Comparison of ENCODE assay signal across 1 cellular context in genomic region chr19:17215125-17215971, GRCh38.
TF ChIP-seq lines count a peak whose summit lies in the region.

Gene USE1 (plus strand): TSS chr19:17215357. CDS start chr19:17215406, 49 bp downstream.

TF ChIP-seq in GM12878, 131 proteins besides CTCF, POLR2A, EP300 and RAD21 (continued from another document and continues in another):
- no peak for TF ChIP-seq BMI1 (IDR thresholded peaks at IDR 0.05; ENCODE audit: borderline replicate concordance)
- no peak for TF ChIP-seq MYC (IDR thresholded peaks at IDR 0.05; ENCODE audit: insufficient read depth, insufficient read length, insufficient replicate concordance, low read length, severe bottlenecking)
- TF ChIP-seq HCFC1 (IDR thresholded peaks at IDR 0.05; ENCODE audit: low read length): peak; percentile 86
- TF ChIP-seq MTA3 (IDR thresholded peaks at IDR 0.05; ENCODE audit: borderline replicate concordance, low read length): no peak; the same call in 1 of the 2 replicates
- TF ChIP-seq RB1 (IDR thresholded peaks at IDR 0.05; ENCODE audit: borderline replicate concordance): peak; percentile 83; the same call in 1 of the 2 replicates
- no peak for TF ChIP-seq CBX5 (IDR thresholded peaks at IDR 0.05; ENCODE audit: low read depth)
- TF ChIP-seq SREBF1 (IDR thresholded peaks at IDR 0.05; ENCODE audit: low read length): no peak
- no peak for TF ChIP-seq ZNF24 (IDR thresholded peaks at IDR 0.05)
- peak; percentile 92 for TF ChIP-seq E2F8 (IDR thresholded peaks at IDR 0.05; ENCODE audit: low read depth, partially characterized antibody)
- no peak for TF ChIP-seq ATF7 (IDR thresholded peaks at IDR 0.05; ENCODE audit: low read depth)
- TF ChIP-seq TCF12 (IDR thresholded peaks at IDR 0.05; ENCODE audit: low read depth, low read length): peak; percentile 39
- peak; percentile 73 for TF ChIP-seq ZBTB11 (CRISPR knock-in tag; IDR thresholded peaks at IDR 0.05)
- no peak for TF ChIP-seq SKIL (IDR thresholded peaks at IDR 0.05; ENCODE audit: low read depth, poor library complexity, severe bottlenecking)
- TF ChIP-seq IKZF1 (conservative IDR thresholded peaks at IDR 0.05): peak; percentile 89
- TF ChIP-seq POU2F2 (IDR thresholded peaks at IDR 0.05; ENCODE audit: borderline replicate concordance, low read depth, low read length): peak; percentile 90
- TF ChIP-seq ZNF384 (IDR thresholded peaks at IDR 0.05; ENCODE audit: borderline replicate concordance, low read depth, low read length): no peak
- TF ChIP-seq ZSCAN29 (IDR thresholded peaks at IDR 0.05): no peak
- no peak for TF ChIP-seq NFYA (IDR thresholded peaks at IDR 0.05; ENCODE audit: borderline replicate concordance, low read depth, low read length)
- peak; percentile 98 for TF ChIP-seq TAF1 (IDR thresholded peaks at IDR 0.05; ENCODE audit: borderline replicate concordance, low read depth, low read length)
- peak; percentile 33; the same call in 1 of the 2 replicates for TF ChIP-seq PKNOX1 (IDR thresholded peaks at IDR 0.05)
- TF ChIP-seq POLR2AphosphoS2 (IDR thresholded peaks at IDR 0.05; ENCODE audit: low read depth, low read length): peak; percentile 97; the same call in 1 of the 2 replicates
- no peak for TF ChIP-seq PRDM15 (CRISPR knock-in tag; IDR thresholded peaks at IDR 0.05)
- 0 out of 2 replicates have a peak, but pooled peaks have one; percentile 79 for TF ChIP-seq STAT1 (conservative IDR thresholded peaks at IDR 0.05)
- TF ChIP-seq LARP7 (IDR thresholded peaks at IDR 0.05): peak; percentile 77
- no peak; the same call in 1 of the 2 replicates for TF ChIP-seq SREBF2 (IDR thresholded peaks at IDR 0.05; ENCODE audit: low read length)
- peak; percentile 64; the same call in 1 of the 2 replicates for TF ChIP-seq CBFB (IDR thresholded peaks at IDR 0.05; ENCODE audit: low read depth)
- TF ChIP-seq PAX8 (IDR thresholded peaks at IDR 0.05): no peak
- no peak for TF ChIP-seq CUX1 (IDR thresholded peaks at IDR 0.05; ENCODE audit: insufficient replicate concordance, low read depth, low read length)
- no peak for TF ChIP-seq IKZF2 (IDR thresholded peaks at IDR 0.05)
- TF ChIP-seq ZNF274 (IDR thresholded peaks at IDR 0.05; ENCODE audit: insufficient read depth, insufficient read length): no peak
- no peak for TF ChIP-seq ZNF622 (IDR thresholded peaks at IDR 0.05)
- TF ChIP-seq ETV6 (conservative IDR thresholded peaks at IDR 0.05 in 1 of 2, IDR thresholded peaks at IDR 0.05 in 1 of 2; ENCODE audit: borderline replicate concordance in 1 of 2, low read depth in 1 of 2): peak in 1 of 2 experiments; percentile 82; a peak in 2 of 4 replicates
- TF ChIP-seq NFIC (IDR thresholded peaks at IDR 0.05; ENCODE audit: low read depth, low read length): no peak; the same call in 1 of the 2 replicates
- peak; percentile 86 for TF ChIP-seq BCL3 (IDR thresholded peaks at IDR 0.05; ENCODE audit: borderline replicate concordance, insufficient read depth, low read depth, low read length, poor library complexity, severe bottlenecking)
- peak; percentile 83 for TF ChIP-seq RELA (IDR thresholded peaks at IDR 0.05; ENCODE audit: borderline replicate concordance, partially characterized antibody)
- TF ChIP-seq MYB (IDR thresholded peaks at IDR 0.05; ENCODE audit: borderline replicate concordance, low read depth, low read length): no peak
- TF ChIP-seq GATAD2B (conservative IDR thresholded peaks at IDR 0.05; ENCODE audit: low read depth): peak; percentile 88
